2 cellular contexts compared by ENCODE assay signal in the genomic region with DNA sequence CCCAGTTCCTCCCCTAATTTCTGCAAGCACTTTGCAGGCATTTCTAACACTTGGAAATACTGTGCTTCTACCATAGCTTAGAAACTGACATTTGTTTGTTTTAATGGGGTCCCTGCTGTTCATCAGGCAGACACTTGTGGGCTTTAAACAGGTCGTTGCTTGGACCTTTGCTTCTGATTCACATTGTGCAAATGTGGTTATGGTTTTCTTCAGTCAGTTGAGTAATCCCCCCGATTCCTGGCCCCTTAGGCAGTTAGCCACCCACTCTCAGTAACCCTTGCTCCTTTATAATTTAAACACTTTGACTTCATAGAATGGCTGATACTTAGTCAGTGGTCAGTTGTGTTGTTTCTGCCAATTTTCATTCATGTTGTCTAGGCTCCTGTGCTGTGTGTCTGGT.
A peak's percentile ranks its signal among the peaks of the same experiment; 100 is the strongest.
TF ChIP-seq lines count a peak whose summit lies in the region.

No MANE protein-coding gene starts in this region.

TF ChIP-seq in GM12878, 131 proteins besides CTCF, POLR2A, EP300 and RAD21:
- TF ChIP-seq SPI1 (IDR thresholded peaks at IDR 0.05; ENCODE audit: borderline replicate concordance, insufficient read depth, low read depth, low read length) = no peak
- TF ChIP-seq, protein P1, sequence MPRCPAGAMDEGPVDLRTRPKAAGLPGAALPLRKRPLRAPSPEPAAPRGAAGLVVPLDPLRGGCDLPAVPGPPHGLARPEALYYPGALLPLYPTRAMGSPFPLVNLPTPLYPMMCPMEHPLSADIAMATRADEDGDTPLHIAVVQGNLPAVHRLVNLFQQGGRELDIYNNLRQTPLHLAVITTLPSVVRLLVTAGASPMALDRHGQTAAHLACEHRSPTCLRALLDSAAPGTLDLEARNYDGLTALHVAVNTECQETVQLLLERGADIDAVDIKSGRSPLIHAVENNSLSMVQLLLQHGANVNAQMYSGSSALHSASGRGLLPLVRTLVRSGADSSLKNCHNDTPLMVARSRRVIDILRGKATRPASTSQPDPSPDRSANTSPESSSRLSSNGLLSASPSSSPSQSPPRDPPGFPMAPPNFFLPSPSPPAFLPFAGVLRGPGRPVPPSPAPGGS (IDR thresholded peaks at IDR 0.05; ENCODE audit: borderline replicate concordance, insufficient read depth, low read depth, low read length, poor library complexity, severe bottlenecking) = peak; percentile 52

TF ChIP-seq in SK-N-SH, 30 proteins besides CTCF, POLR2A, EP300 and RAD21:
- TF ChIP-seq FOSL2 (IDR thresholded peaks at IDR 0.05; ENCODE audit: borderline replicate concordance, low read depth) = no peak
- TF ChIP-seq TAF1 (IDR thresholded peaks at IDR 0.05; ENCODE audit: borderline replicate concordance, low read depth, low read length) = no peak
- TF ChIP-seq, protein P2, sequence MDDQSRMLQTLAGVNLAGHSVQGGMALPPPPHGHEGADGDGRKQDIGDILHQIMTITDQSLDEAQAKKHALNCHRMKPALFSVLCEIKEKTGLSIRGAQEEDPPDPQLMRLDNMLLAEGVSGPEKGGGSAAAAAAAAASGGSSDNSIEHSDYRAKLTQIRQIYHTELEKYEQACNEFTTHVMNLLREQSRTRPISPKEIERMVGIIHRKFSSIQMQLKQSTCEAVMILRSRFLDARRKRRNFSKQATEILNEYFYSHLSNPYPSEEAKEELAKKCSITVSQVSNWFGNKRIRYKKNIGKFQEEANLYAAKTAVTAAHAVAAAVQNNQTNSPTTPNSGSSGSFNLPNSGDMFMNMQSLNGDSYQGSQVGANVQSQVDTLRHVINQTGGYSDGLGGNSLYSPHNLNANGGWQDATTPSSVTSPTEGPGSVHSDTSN (IDR thresholded peaks at IDR 0.05) = no peak
- TF ChIP-seq CHD2 (IDR thresholded peaks at IDR 0.05; ENCODE audit: low read length, partially characterized antibody) = no peak
- no peak for TF ChIP-seq MEF2A (IDR thresholded peaks at IDR 0.05; ENCODE audit: borderline replicate concordance, low read depth)
- TF ChIP-seq ELF1 (IDR thresholded peaks at IDR 0.05) = no peak
- no peak for TF ChIP-seq GABPA (IDR thresholded peaks at IDR 0.05; ENCODE audit: low read depth)
- no peak for TF ChIP-seq YY1 (IDR thresholded peaks at IDR 0.05; ENCODE audit: low read depth)
- no peak for TF ChIP-seq TEAD4 (IDR thresholded peaks at IDR 0.05; ENCODE audit: borderline replicate concordance, insufficient read depth)
- TF ChIP-seq TCF12 (IDR thresholded peaks at IDR 0.05) = no peak
- TF ChIP-seq, protein P3, sequence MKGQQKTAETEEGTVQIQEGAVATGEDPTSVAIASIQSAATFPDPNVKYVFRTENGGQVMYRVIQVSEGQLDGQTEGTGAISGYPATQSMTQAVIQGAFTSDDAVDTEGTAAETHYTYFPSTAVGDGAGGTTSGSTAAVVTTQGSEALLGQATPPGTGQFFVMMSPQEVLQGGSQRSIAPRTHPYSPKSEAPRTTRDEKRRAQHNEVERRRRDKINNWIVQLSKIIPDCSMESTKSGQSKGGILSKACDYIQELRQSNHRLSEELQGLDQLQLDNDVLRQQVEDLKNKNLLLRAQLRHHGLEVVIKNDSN (IDR thresholded peaks at IDR 0.05; ENCODE audit: borderline replicate concordance, low read depth) = no peak
- no peak for TF ChIP-seq FOXJ3 (CRISPR knock-in tag; IDR thresholded peaks at IDR 0.05)
- TF ChIP-seq, protein P4, sequence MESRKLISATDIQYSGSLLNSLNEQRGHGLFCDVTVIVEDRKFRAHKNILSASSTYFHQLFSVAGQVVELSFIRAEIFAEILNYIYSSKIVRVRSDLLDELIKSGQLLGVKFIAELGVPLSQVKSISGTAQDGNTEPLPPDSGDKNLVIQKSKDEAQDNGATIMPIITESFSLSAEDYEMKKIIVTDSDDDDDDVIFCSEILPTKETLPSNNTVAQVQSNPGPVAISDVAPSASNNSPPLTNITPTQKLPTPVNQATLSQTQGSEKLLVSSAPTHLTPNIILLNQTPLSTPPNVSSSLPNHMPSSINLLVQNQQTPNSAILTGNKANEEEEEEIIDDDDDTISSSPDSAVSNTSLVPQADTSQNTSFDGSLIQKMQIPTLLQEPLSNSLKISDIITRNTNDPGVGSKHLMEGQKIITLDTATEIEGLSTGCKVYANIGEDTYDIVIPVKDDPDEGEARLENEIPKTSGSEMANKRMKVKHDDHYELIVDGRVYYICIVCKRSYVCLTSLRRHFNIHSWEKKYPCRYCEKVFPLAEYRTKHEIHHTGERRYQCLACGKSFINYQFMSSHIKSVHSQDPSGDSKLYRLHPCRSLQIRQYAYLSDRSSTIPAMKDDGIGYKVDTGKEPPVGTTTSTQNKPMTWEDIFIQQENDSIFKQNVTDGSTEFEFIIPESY (IDR thresholded peaks at IDR 0.05; ENCODE audit: borderline replicate concordance, low read depth) = no peak
- no peak for TF ChIP-seq MXI1 (IDR thresholded peaks at IDR 0.05; ENCODE audit: low read depth, low read length)
- TF ChIP-seq, protein P5, sequence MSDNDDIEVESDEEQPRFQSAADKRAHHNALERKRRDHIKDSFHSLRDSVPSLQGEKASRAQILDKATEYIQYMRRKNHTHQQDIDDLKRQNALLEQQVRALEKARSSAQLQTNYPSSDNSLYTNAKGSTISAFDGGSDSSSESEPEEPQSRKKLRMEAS (IDR thresholded peaks at IDR 0.05; ENCODE audit: low read depth) = no peak
- TF ChIP-seq, protein P6, sequence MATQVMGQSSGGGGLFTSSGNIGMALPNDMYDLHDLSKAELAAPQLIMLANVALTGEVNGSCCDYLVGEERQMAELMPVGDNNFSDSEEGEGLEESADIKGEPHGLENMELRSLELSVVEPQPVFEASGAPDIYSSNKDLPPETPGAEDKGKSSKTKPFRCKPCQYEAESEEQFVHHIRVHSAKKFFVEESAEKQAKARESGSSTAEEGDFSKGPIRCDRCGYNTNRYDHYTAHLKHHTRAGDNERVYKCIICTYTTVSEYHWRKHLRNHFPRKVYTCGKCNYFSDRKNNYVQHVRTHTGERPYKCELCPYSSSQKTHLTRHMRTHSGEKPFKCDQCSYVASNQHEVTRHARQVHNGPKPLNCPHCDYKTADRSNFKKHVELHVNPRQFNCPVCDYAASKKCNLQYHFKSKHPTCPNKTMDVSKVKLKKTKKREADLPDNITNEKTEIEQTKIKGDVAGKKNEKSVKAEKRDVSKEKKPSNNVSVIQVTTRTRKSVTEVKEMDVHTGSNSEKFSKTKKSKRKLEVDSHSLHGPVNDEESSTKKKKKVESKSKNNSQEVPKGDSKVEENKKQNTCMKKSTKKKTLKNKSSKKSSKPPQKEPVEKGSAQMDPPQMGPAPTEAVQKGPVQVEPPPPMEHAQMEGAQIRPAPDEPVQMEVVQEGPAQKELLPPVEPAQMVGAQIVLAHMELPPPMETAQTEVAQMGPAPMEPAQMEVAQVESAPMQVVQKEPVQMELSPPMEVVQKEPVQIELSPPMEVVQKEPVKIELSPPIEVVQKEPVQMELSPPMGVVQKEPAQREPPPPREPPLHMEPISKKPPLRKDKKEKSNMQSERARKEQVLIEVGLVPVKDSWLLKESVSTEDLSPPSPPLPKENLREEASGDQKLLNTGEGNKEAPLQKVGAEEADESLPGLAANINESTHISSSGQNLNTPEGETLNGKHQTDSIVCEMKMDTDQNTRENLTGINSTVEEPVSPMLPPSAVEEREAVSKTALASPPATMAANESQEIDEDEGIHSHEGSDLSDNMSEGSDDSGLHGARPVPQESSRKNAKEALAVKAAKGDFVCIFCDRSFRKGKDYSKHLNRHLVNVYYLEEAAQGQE (IDR thresholded peaks at IDR 0.05; ENCODE audit: low read depth, low read length) = no peak
- no peak for TF ChIP-seq RXRA (IDR thresholded peaks at IDR 0.05; ENCODE audit: borderline replicate concordance, low read depth)
- no peak for TF ChIP-seq NFIC (IDR thresholded peaks at IDR 0.05; ENCODE audit: borderline replicate concordance)
- TF ChIP-seq JUND (IDR thresholded peaks at IDR 0.05) = no peak
